ENCODE assay signal across 1 cellular context in the genomic region with DNA sequence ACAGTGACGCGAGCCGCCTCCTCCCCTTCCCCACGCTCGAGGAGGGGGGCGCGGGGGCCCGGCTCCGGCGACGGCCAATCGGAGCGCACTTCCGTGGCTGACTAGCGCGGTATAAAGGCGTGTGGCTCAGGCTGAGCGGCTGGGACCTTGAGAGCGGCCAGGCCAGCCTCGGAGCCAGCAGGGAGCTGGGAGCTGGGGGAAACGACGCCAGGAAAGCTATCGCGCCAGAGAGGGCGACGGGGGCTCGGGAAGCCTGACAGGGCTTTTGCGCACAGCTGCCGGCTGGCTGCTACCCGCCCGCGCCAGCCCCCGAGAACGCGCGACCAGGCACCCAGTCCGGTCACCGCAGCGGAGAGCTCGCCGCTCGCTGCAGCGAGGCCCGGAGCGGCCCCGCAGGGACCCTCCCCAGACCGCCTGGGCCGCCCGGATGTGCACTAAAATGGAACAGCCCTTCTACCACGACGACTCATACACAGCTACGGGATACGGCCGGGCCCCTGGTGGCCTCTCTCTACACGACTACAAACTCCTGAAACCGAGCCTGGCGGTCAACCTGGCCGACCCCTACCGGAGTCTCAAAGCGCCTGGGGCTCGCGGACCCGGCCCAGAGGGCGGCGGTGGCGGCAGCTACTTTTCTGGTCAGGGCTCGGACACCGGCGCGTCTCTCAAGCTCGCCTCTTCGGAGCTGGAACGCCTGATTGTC.
TF ChIP-seq lines count a peak whose summit lies in the region.

A gene (plus strand): TSS at position 142 of the 703 bp plus-strand sequence. CDS start 286 bp downstream, at position 428.

TF ChIP-seq in HepG2, 621 proteins besides CTCF, POLR2A, EP300 and RAD21 (continued from another document and continues in another):
- TF ChIP-seq, protein P1, sequence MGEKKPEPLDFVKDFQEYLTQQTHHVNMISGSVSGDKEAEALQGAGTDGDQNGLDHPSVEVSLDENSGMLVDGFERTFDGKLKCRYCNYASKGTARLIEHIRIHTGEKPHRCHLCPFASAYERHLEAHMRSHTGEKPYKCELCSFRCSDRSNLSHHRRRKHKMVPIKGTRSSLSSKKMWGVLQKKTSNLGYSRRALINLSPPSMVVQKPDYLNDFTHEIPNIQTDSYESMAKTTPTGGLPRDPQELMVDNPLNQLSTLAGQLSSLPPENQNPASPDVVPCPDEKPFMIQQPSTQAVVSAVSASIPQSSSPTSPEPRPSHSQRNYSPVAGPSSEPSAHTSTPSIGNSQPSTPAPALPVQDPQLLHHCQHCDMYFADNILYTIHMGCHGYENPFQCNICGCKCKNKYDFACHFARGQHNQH (CRISPR knock-in tag; IDR thresholded peaks at IDR 0.05): peak; percentile 92
- no peak for TF ChIP-seq SNRNP70 (IDR thresholded peaks at IDR 0.05; ENCODE audit: low read depth, low read length)
- TF ChIP-seq TARDBP (CRISPR knock-in tag; IDR thresholded peaks at IDR 0.05): peak; percentile 86
- no peak for TF ChIP-seq ARHGAP35 (CRISPR knock-in tag; IDR thresholded peaks at IDR 0.05; ENCODE audit: borderline replicate concordance)
- TF ChIP-seq SRF (IDR thresholded peaks at IDR 0.05; ENCODE audit: low read depth, low read length): no peak
- TF ChIP-seq CBFB (CRISPR knock-in tag; IDR thresholded peaks at IDR 0.05): peak; percentile 90
- TF ChIP-seq, protein P2, sequence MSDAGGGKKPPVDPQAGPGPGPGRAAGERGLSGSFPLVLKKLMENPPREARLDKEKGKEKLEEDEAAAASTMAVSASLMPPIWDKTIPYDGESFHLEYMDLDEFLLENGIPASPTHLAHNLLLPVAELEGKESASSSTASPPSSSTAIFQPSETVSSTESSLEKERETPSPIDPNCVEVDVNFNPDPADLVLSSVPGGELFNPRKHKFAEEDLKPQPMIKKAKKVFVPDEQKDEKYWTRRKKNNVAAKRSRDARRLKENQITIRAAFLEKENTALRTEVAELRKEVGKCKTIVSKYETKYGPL (CRISPR knock-in tag; IDR thresholded peaks at IDR 0.05): no peak
- TF ChIP-seq SMAD9 (CRISPR knock-in tag; IDR thresholded peaks at IDR 0.05): no peak
- TF ChIP-seq HDAC1 (CRISPR knock-in tag; IDR thresholded peaks at IDR 0.05): peak; percentile 98
- TF ChIP-seq CBX2 (IDR thresholded peaks at IDR 0.05; ENCODE audit: low read depth, low read length): no peak
- no peak for TF ChIP-seq CBX2 (CRISPR knock-in tag; IDR thresholded peaks at IDR 0.05; ENCODE audit: low read depth)
- TF ChIP-seq, protein P3, sequence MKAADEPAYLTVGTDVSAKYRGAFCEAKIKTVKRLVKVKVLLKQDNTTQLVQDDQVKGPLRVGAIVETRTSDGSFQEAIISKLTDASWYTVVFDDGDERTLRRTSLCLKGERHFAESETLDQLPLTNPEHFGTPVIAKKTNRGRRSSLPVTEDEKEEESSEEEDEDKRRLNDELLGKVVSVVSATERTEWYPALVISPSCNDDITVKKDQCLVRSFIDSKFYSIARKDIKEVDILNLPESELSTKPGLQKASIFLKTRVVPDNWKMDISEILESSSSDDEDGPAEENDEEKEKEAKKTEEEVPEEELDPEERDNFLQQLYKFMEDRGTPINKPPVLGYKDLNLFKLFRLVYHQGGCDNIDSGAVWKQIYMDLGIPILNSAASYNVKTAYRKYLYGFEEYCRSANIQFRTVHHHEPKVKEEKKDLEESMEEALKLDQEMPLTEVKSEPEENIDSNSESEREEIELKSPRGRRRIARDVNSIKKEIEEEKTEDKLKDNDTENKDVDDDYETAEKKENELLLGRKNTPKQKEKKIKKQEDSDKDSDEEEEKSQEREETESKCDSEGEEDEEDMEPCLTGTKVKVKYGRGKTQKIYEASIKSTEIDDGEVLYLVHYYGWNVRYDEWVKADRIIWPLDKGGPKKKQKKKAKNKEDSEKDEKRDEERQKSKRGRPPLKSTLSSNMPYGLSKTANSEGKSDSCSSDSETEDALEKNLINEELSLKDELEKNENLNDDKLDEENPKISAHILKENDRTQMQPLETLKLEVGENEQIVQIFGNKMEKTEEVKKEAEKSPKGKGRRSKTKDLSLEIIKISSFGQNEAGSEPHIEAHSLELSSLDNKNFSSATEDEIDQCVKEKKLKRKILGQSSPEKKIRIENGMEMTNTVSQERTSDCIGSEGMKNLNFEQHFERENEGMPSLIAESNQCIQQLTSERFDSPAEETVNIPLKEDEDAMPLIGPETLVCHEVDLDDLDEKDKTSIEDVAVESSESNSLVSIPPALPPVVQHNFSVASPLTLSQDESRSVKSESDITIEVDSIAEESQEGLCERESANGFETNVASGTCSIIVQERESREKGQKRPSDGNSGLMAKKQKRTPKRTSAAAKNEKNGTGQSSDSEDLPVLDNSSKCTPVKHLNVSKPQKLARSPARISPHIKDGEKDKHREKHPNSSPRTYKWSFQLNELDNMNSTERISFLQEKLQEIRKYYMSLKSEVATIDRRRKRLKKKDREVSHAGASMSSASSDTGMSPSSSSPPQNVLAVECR (CRISPR knock-in tag; IDR thresholded peaks at IDR 0.05; ENCODE audit: borderline replicate concordance): peak; percentile 93; the same call in 1 of the 2 replicates
- no peak for TF ChIP-seq SMARCE1 (IDR thresholded peaks at IDR 0.05; ENCODE audit: borderline replicate concordance)
- TF ChIP-seq, protein P4, sequence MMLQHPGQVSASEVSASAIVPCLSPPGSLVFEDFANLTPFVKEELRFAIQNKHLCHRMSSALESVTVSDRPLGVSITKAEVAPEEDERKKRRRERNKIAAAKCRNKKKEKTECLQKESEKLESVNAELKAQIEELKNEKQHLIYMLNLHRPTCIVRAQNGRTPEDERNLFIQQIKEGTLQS (CRISPR knock-in tag; IDR thresholded peaks at IDR 0.05): peak; percentile 74; the same call in 1 of the 2 replicates
- TF ChIP-seq ZNF761 (CRISPR knock-in tag; conservative IDR thresholded peaks at IDR 0.05): no peak
- TF ChIP-seq NFATC3 (CRISPR knock-in tag; IDR thresholded peaks at IDR 0.05): no peak
- no peak for TF ChIP-seq EZH2 (conservative IDR thresholded peaks at IDR 0.05; ENCODE audit: low read depth, low read length)
- TF ChIP-seq SRSF4 (IDR thresholded peaks at IDR 0.05; ENCODE audit: low read depth, low read length, poor library complexity, severe bottlenecking): no peak
- TF ChIP-seq, protein P5, sequence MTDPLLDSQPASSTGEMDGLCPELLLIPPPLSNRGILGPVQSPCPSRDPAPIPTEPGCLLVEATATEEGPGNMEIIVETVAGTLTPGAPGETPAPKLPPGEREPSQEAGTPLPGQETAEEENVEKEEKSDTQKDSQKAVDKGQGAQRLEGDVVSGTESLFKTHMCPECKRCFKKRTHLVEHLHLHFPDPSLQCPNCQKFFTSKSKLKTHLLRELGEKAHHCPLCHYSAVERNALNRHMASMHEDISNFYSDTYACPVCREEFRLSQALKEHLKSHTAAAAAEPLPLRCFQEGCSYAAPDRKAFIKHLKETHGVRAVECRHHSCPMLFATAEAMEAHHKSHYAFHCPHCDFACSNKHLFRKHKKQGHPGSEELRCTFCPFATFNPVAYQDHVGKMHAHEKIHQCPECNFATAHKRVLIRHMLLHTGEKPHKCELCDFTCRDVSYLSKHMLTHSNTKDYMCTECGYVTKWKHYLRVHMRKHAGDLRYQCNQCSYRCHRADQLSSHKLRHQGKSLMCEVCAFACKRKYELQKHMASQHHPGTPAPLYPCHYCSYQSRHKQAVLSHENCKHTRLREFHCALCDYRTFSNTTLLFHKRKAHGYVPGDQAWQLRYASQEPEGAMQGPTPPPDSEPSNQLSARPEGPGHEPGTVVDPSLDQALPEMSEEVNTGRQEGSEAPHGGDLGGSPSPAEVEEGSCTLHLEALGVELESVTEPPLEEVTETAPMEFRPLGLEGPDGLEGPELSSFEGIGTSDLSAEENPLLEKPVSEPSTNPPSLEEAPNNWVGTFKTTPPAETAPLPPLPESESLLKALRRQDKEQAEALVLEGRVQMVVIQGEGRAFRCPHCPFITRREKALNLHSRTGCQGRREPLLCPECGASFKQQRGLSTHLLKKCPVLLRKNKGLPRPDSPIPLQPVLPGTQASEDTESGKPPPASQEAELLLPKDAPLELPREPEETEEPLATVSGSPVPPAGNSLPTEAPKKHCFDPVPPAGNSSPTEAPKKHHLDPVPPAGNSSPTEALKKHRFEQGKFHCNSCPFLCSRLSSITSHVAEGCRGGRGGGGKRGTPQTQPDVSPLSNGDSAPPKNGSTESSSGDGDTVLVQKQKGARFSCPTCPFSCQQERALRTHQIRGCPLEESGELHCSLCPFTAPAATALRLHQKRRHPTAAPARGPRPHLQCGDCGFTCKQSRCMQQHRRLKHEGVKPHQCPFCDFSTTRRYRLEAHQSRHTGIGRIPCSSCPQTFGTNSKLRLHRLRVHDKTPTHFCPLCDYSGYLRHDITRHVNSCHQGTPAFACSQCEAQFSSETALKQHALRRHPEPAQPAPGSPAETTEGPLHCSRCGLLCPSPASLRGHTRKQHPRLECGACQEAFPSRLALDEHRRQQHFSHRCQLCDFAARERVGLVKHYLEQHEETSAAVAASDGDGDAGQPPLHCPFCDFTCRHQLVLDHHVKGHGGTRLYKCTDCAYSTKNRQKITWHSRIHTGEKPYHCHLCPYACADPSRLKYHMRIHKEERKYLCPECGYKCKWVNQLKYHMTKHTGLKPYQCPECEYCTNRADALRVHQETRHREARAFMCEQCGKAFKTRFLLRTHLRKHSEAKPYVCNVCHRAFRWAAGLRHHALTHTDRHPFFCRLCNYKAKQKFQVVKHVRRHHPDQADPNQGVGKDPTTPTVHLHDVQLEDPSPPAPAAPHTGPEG (CRISPR knock-in tag; IDR thresholded peaks at IDR 0.05): peak; percentile 51; the same call in 1 of the 2 replicates
- peak; percentile 61; the same call in 1 of the 2 replicates for TF ChIP-seq ZNF12 (CRISPR knock-in tag; IDR thresholded peaks at IDR 0.05)
- TF ChIP-seq ERF (CRISPR knock-in tag; IDR thresholded peaks at IDR 0.05): peak; percentile 95
- no peak; the same call in 1 of the 2 replicates for TF ChIP-seq ZNF557 (CRISPR knock-in tag; IDR thresholded peaks at IDR 0.05)
- TF ChIP-seq ZNF484 (CRISPR knock-in tag; IDR thresholded peaks at IDR 0.05; ENCODE audit: borderline replicate concordance, low read depth): no peak
- TF ChIP-seq ZNF317 (CRISPR knock-in tag; IDR thresholded peaks at IDR 0.05): no peak
- TF ChIP-seq TBP (CRISPR knock-in tag; IDR thresholded peaks at IDR 0.05): no peak
- TF ChIP-seq FOSL2 (CRISPR knock-in tag; IDR thresholded peaks at IDR 0.05): peak; percentile 79
- no peak for TF ChIP-seq ZNF577 (CRISPR knock-in tag; IDR thresholded peaks at IDR 0.05; ENCODE audit: borderline replicate concordance, low read depth)
- peak; percentile 56; the same call in 1 of the 2 replicates for TF ChIP-seq ZMYM3 (CRISPR knock-in tag; IDR thresholded peaks at IDR 0.05)
- TF ChIP-seq, protein P6, sequence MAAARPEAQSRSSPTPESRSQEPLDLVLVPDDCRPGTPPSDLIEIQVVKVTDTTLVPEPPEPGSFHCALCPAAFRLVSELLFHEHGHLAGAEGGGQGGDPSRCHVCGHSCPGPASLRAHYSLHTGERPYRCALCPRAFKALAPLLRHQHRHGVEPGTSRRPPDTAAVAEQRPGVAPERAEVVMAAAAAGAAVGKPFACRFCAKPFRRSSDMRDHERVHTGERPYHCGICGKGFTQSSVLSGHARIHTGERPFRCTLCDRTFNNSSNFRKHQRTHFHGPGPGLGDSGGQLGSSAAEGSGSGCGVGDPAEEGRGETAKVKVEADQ (CRISPR knock-in tag; IDR thresholded peaks at IDR 0.05; ENCODE audit: borderline replicate concordance): no peak; the same call in 1 of the 2 replicates
- peak; percentile 79 for TF ChIP-seq NFYB (CRISPR knock-in tag; IDR thresholded peaks at IDR 0.05)
- TF ChIP-seq ZNF879 (CRISPR knock-in tag; IDR thresholded peaks at IDR 0.05): 0 out of 2 replicates have a peak, but pooled peaks have one; percentile 63
- TF ChIP-seq CBX5 (CRISPR knock-in tag; IDR thresholded peaks at IDR 0.05; ENCODE audit: borderline replicate concordance): peak; percentile 88; the same call in 1 of the 2 replicates
- TF ChIP-seq, protein P7, sequence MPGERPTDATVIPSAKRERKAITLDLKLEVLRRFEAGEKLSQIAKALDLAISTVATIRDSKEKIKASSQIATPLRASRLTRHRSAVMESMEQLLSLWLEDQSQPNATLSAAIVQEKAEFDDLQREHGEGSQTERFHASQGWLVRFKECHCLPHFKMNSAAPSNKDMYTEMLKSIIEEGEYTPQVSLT (CRISPR knock-in tag; IDR thresholded peaks at IDR 0.05; ENCODE audit: borderline replicate concordance, low read depth): no peak
- TF ChIP-seq, protein P8, sequence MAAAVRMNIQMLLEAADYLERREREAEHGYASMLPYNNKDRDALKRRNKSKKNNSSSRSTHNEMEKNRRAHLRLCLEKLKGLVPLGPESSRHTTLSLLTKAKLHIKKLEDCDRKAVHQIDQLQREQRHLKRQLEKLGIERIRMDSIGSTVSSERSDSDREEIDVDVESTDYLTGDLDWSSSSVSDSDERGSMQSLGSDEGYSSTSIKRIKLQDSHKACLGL (CRISPR knock-in tag; IDR thresholded peaks at IDR 0.05): peak; percentile 69; the same call in 1 of the 2 replicates
- peak; percentile 82 for TF ChIP-seq BORCS8-MEF2B (CRISPR knock-in tag; IDR thresholded peaks at IDR 0.05)
- no peak for TF ChIP-seq SP140L (CRISPR knock-in tag; IDR thresholded peaks at IDR 0.05; ENCODE audit: borderline replicate concordance)
- no peak for TF ChIP-seq AGO1 (IDR thresholded peaks at IDR 0.05; ENCODE audit: low read depth, low read length, poor library complexity, severe bottlenecking)
- no peak for TF ChIP-seq ZNF672 (CRISPR knock-in tag; IDR thresholded peaks at IDR 0.05)
- TF ChIP-seq EHMT2 (IDR thresholded peaks at IDR 0.05; ENCODE audit: borderline replicate concordance, low read depth, low read length): no peak
- TF ChIP-seq RFX1 (IDR thresholded peaks at IDR 0.05): no peak
- peak; percentile 65; the same call in 1 of the 2 replicates for TF ChIP-seq ZNF430 (CRISPR knock-in tag; IDR thresholded peaks at IDR 0.05)
- peak; percentile 80 for TF ChIP-seq AGO2 (optimal IDR thresholded peaks at IDR 0.05; ENCODE audit: low read depth, low read length)
- no peak; the same call in 1 of the 2 replicates for TF ChIP-seq CAMTA2 (CRISPR knock-in tag; IDR thresholded peaks at IDR 0.05; ENCODE audit: borderline replicate concordance)
- TF ChIP-seq FOXC1 (CRISPR knock-in tag; IDR thresholded peaks at IDR 0.05; ENCODE audit: borderline replicate concordance): peak; percentile 56; the same call in 1 of the 2 replicates
- TF ChIP-seq NFIC (IDR thresholded peaks at IDR 0.05; ENCODE audit: low read length): no peak
- TF ChIP-seq SETDB1 (CRISPR knock-in tag; IDR thresholded peaks at IDR 0.05; ENCODE audit: borderline replicate concordance): no peak
- TF ChIP-seq, protein P9, sequence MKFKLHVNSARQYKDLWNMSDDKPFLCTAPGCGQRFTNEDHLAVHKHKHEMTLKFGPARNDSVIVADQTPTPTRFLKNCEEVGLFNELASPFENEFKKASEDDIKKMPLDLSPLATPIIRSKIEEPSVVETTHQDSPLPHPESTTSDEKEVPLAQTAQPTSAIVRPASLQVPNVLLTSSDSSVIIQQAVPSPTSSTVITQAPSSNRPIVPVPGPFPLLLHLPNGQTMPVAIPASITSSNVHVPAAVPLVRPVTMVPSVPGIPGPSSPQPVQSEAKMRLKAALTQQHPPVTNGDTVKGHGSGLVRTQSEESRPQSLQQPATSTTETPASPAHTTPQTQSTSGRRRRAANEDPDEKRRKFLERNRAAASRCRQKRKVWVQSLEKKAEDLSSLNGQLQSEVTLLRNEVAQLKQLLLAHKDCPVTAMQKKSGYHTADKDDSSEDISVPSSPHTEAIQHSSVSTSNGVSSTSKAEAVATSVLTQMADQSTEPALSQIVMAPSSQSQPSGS (CRISPR knock-in tag; IDR thresholded peaks at IDR 0.05): peak; percentile 73; the same call in 1 of the 2 replicates
- no peak for TF ChIP-seq ZNF496 (CRISPR knock-in tag; IDR thresholded peaks at IDR 0.05; ENCODE audit: insufficient replicate concordance)
